Comparison of ENCODE assay signal across 8 cellular contexts in the genomic region with DNA sequence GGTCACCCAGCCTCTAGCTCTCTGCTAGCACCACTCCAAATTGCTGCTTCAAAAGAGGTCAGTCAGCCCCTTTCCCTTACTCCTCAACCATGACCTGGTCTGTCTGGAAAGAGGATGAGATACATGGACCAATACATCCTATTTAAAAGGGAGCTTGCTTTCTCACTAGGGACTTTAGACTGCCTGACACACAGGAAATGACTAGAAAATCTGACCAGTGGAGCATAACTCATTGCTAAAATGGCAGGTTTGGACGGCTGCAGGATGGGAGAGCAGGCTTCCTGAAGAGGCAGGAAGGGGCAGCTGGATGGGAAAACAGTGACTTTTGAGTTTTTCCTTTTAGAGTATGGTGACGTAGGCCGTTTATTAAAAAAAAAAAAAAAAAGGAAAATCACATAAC. TPM values are rescaled to one million over a fixed set of nuclear protein-coding genes. Genes with fewer than 3 reads are reported as not detected.
DNase-seq lines count a peak whose midpoint lies in the region; ATAC-seq and TF ChIP-seq lines count a peak whose summit lies in the region.

No MANE protein-coding gene starts in this region.

- no peak overlapping the region for H3K4me3 ChIP-seq in PC-3 (ENCODE audit: low read length)
- H3K4me3 ChIP-seq in hepatocyte: no peak overlapping the region

- H4K20me1 ChIP-seq in PC-3 (ENCODE audit: low read length) (no peaks in the 10 kb centered on the region), hepatocyte (ENCODE audit: insufficient read depth, poor library complexity, severe bottlenecking) (no peaks in the 10 kb centered on the region)

- H3K9me2 ChIP-seq in PC-3 (replicated peaks; ENCODE audit: low read length) (no peaks in the 10 kb centered on the region), hepatocyte (replicated peaks; ENCODE audit: insufficient read depth) (no peaks in the 10 kb centered on the region)

- peaks cover 51% of the 10 kb centered on the region for H3K79me2 ChIP-seq in PC-3 (ENCODE audit: low read length)
- H3K79me2 ChIP-seq in hepatocyte: peaks cover 77% of the 10 kb centered on the region

- H3F3A ChIP-seq in PC-3 (ENCODE audit: low read length, unreplicated experiment): no peaks in the 10 kb centered on the region

- H3K4me1 ChIP-seq in PC-3 (ENCODE audit: insufficient read depth, low read length): peaks cover 33% of the 10 kb centered on the region
- H3K4me1 ChIP-seq in hepatocyte (ENCODE audit: insufficient read depth): peaks cover 26% of the 10 kb centered on the region

- intact Hi-C loops in PC-3 (cut with micrococcal nuclease): no loop called here

- H3K9me3 ChIP-seq in PC-3 (ENCODE audit: low read length) (no peaks in the 10 kb centered on the region), hepatocyte (ENCODE audit: low read depth) (no peaks in the 10 kb centered on the region)

- POLR2A ChIA-PET in PC-3 (lab: Charles Lee; ENCODE audit: unreplicated experiment) (no interaction called here), RWPE1 (lab: Yijun Ruan, JAX; ENCODE audit: low non-redundant PET) (no interaction called here)

- DNase-seq in A172 (ENCODE audit: low spot score) (peak; percentile 81), PC-3 (peak; percentile 59), hepatocyte (ENCODE audit: low spot score) (no peak), NCI-H2107 treated with DMSO at 0.1 percent for 48 hours (lab: John Stamatoyannopoulos, UW; ENCODE audit: unreplicated experiment) (no peak), RWPE1 (ENCODE audit: low spot score) (no peak), DMS 273 treated with DMSO at 0.1 percent for 48 hours (lab: John Stamatoyannopoulos, UW) (no peak), mucosa of gallbladder (ENCODE audit: low spot score) (no peak)

- no peak for TF ChIP-seq CTCF in PC-3 (conservative IDR thresholded peaks at IDR 0.05; ENCODE audit: low read depth, low read length)
- no peak for TF ChIP-seq CTCF in hepatocyte (IDR thresholded peaks at IDR 0.05; ENCODE audit: poor library complexity)
- TF ChIP-seq CTCF in RWPE1 (conservative IDR thresholded peaks at IDR 0.05; ENCODE audit: low read depth): no peak

- H3K27ac ChIP-seq in PC-3 (ENCODE audit: low read length) (peak overlapping the region; percentile 28), hepatocyte (no peak overlapping the region), RWPE1 (no peak overlapping the region)

- peak; percentile 41 for ATAC-seq in GM18909 (IDR thresholded peaks at IDR 0.05; ENCODE audit: poor library complexity, unreplicated experiment)
- ATAC-seq in PC-3: peak; percentile 79

- H2AFZ ChIP-seq in PC-3 (ENCODE audit: low read length) (peak overlapping the region; percentile 25; the same call in 1 of the 2 replicates), hepatocyte (no peak overlapping the region)

- peak overlapping the region; percentile 20; the same call in 1 of the 2 replicates for H3K4me2 ChIP-seq in PC-3 (ENCODE audit: low read length)
- H3K4me2 ChIP-seq in hepatocyte: peak overlapping the region; percentile 22

- BruUV-seq in PC-3 (replicated peaks; lab: Mats Ljungman, UMichigan): no TSS peak

- no peaks in the 10 kb centered on the region for H3K36me3 ChIP-seq in PC-3 (ENCODE audit: low read depth, low read length)
- H3K36me3 ChIP-seq in hepatocyte (replicated peaks; ENCODE audit: insufficient read depth, low read depth): no peaks in the 10 kb centered on the region

- H3K27me3 ChIP-seq in PC-3 (ENCODE audit: low read length): no peaks in the 10 kb centered on the region
- H3K27me3 ChIP-seq in hepatocyte: no peaks in the 10 kb centered on the region

- WGBS in hepatocyte (ENCODE audit: low lambda C conversion rate, missing lambda C conversion rate): 81% methylated on average over 3 of the region's 3 CpGs

- CTCF ChIA-PET in PC-3 (lab: Charles Lee) (interaction anchor here (0.6 kb wide), 1 partner anchor 26 kb away, joined by 5 read pairs; a partner anchor contains a TSS), RWPE1 (lab: Yijun Ruan, JAX) (interaction anchor here (0.7 to 1.2 kb wide), 2 partner anchors 16 to 192 kb away, joined by 3 read pairs; no protein-coding TSS in a partner anchor)

- H3K9ac ChIP-seq in PC-3 (ENCODE audit: low read length): no peak overlapping the region

RNA-seq across cellular contexts. Expression of a gene that starts 25.3 kb away (rescaled TPM):
- 23.6 and 27.1 TPM in 2 replicates for total RNA-seq in A172 (2014; rRNA removed; shearing (Covaris generic))
- 22.8 and 31.9 TPM in 2 replicates for total RNA-seq in PC-3 (2014; rRNA removed)
- total RNA-seq in hepatocyte: 19.6 and 20.1 TPM in 2 replicates
- 14.7 and 18.5 TPM in 2 replicates for polyA plus RNA-seq in hepatocyte
- 123 TPM for total RNA-seq in mucosa of gallbladder

RNA-seq across cellular contexts. Expression of a gene that starts 40.0 kb away (rescaled TPM):
- 40.6 and 50.9 TPM in 2 replicates for total RNA-seq in A172 (2014; rRNA removed; shearing (Covaris generic))
- total RNA-seq in PC-3 (2014; rRNA removed) (31.2 and 33.5 TPM in 2 replicates), hepatocyte (18.0 and 18.4 TPM in 2 replicates), mucosa of gallbladder (57.2 TPM)
- 36.9 and 44.4 TPM in 2 replicates for polyA plus RNA-seq in hepatocyte

Comparison
In these comparisons a context has a peak if more than half of its experiments do, and no peak if none do; other contexts are left out.
1. DNase-seq: peak in A172 (single experiment) and PC-3 (single experiment); none in hepatocyte (single experiment), NCI-H2107 treated with DMSO at 0.1 percent for 48 hours (single experiment), RWPE1 (single experiment), DMS 273 treated with DMSO at 0.1 percent for 48 hours (single experiment) and mucosa of gallbladder (single experiment).